Comparison of ENCODE assay signal across 9 cellular contexts in the genomic region with DNA sequence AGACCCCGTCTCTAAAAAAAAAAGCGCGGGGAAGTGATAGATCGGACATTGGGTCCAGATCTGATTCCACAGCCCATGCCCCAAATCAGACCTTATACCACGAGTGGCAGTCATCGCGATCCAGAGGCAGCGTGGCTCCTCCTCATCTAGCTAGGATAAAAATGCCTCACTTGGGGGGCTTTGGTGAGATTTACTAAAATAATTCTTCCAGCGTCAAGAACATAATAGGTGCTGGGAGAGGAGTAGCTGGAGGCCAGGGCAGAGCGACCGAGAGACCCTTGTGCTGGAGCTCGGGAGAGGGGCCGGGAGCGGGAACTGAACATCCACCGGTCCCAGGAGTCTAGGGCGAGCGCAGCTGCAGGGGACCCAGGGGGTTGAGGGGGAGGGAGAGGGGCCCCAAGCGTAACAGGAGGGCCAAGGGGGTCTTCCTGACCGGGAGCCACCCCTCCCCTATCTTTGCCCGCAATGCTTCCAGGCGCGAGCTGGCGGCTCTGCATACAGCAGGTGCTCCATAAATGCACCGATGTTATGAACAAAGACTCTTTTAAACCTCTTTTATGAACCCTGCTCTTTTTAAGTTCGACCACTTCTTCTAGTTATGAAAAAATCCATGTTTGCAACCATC. TPM values are rescaled to one million over a fixed set of nuclear protein-coding genes. Genes with fewer than 3 reads are reported as not detected.
DNase-seq lines count a peak whose midpoint lies in the region; ATAC-seq, FAIRE-seq and TF ChIP-seq lines count a peak whose summit lies in the region.
"Had no signal": no experiment of that assay in that cellular context is flagged by ENCODE, and none has a peak within 500 bp of the region (broad histone marks: within the 10 kb centered on the region; RNA-seq: fewer than 3 reads in every experiment).

No MANE protein-coding gene starts in this region.

- no TSS peak for BruUV-seq in GM12878 (replicated peaks; lab: Mats Ljungman, UMichigan)

- TF ChIP-seq EP300 in A549 (IDR thresholded peaks at IDR 0.05) (no peak), GM12878 (IDR thresholded peaks at IDR 0.05; ENCODE audit: borderline replicate concordance in 1 of 2, control insufficient read depth in 1 of 2, low read depth in 2 of 2, low read length in 2 of 2) (no peak)

- 89% methylated on average over 23 of the region's 25 CpGs for WGBS in A549 (ENCODE audit: missing lambda C conversion rate)
- WGBS in GM12878 (ENCODE audit: insufficient coverage, insufficient replicate concordance, low lambda C conversion rate, missing lambda C conversion rate) = 20% methylated on average over 23 of the region's 25 CpGs

- CTCF ChIA-PET in A549 (lab: Yijun Ruan, JAX) (interaction anchor here (1.0 to 1.2 kb wide), 4 partner anchors 17 to 154 kb away, joined by 3 to 4 read pairs (median 3); no protein-coding TSS in a partner anchor), GM12878 (lab: Yijun Ruan, JAX) (interaction anchor here (2.0 kb wide), 1 partner anchor 232 kb away, joined by 6 read pairs; no protein-coding TSS in a partner anchor)

- TF ChIP-seq POLR2A in A549 (IDR thresholded peaks at IDR 0.05; ENCODE audit: low read length) (no peak), GM12878 (IDR thresholded peaks at IDR 0.05; ENCODE audit: low read depth, low read length) (no peak)

- in situ Hi-C loops in GM12878 (cut with MboI) = no loop called here

- TF ChIP-seq CTCF in A549 (IDR thresholded peaks at IDR 0.05) = no peak
- no peak for TF ChIP-seq CTCF in GM12878 (IDR thresholded peaks at IDR 0.05 in 2 of 3, conservative IDR thresholded peaks at IDR 0.05 in 1 of 3; ENCODE audit: control insufficient read depth in 2 of 3, extremely low read depth in 1 of 3, insufficient read depth in 1 of 3, low read depth in 3 of 3, low read length in 3 of 3)
- TF ChIP-seq CTCF in D721Med (IDR thresholded peaks at IDR 0.05; ENCODE audit: insufficient read depth, missing control alignments) = no peak

- DNase-seq in A549 (ENCODE audit: low read depth in 1 of 2, low spot score in 1 of 2) (no peak), GM12878 (ENCODE audit: low read depth, low spot score) (no peak), D721Med (ENCODE audit: insufficient read length, low spot score) (no peak), NCI-H1092 (lab: John Stamatoyannopoulos, UW) (no peak)

- FAIRE-seq in A549 (lab: Jason Lieb, UNC) = no peak
- no peak for FAIRE-seq in GM12878 (lab: Jason Lieb, UNC)
- FAIRE-seq in D721Med (lab: Jason Lieb, UNC) = no peak
- FAIRE-seq: G401.6 had no signal

- intact Hi-C loops in GM12878 (cut with micrococcal nuclease; ENCODE audit: unreplicated experiment) = loop anchor here (5.0 to 10.0 kb wide), 4 partner anchors 208 to 455 kb away; no protein-coding TSS in a partner anchor

- POLR2A ChIA-PET in A549 (lab: Yijun Ruan, JAX) (interaction anchor here (0.7 kb wide), 1 partner anchor 206 kb away, joined by 3 read pairs; a partner anchor contains a TSS), GM12878 (lab: Charles Lee) (interaction anchor here (0.6 to 0.7 kb wide), 3 partner anchors 12 to 210 kb away, joined by 3 to 4 read pairs (median 3); no protein-coding TSS in a partner anchor)

- ATAC-seq in A549 (no peak), GM12878 (no peak), GM19324 (IDR thresholded peaks at IDR 0.05; ENCODE audit: low FRiP score, unreplicated experiment) (no peak), GM21423 (IDR thresholded peaks at IDR 0.05; ENCODE audit: unreplicated experiment) (no peak)

- H3K4me3 ChIP-seq in A549 (peak overlapping the region; percentile 86; the same call in 1 of the 3 replicates), HUES48 (ENCODE audit: low read depth, low read length) (peak overlapping the region; percentile 66; the same call in 1 of the 2 replicates), GM12878 (peak overlapping the region; percentile 85), muscle layer of colon (ENCODE audit: low read depth in 1 of 2, low read length in 2 of 2) (peak overlapping the region; percentile 41 to 51)

- H2AFZ ChIP-seq in GM12878 (ENCODE audit: control insufficient read depth, low read depth, low read length) = peak overlapping the region; percentile 89

- peak overlapping the region; percentile 84 for H3K4me2 ChIP-seq in A549
- H3K4me2 ChIP-seq in GM12878 (ENCODE audit: control insufficient read depth, insufficient read depth) = peak overlapping the region; percentile 85

- H3K9me3 ChIP-seq in A549 = no peaks in the 10 kb centered on the region
- H3K9me3 ChIP-seq in HUES48 (ENCODE audit: control insufficient read depth, insufficient read depth, low read length) = no peaks in the 10 kb centered on the region
- H3K9me3 ChIP-seq in GM12878 (replicated peaks; ENCODE audit: control insufficient read depth, insufficient read depth, low read length) = no peaks in the 10 kb centered on the region
- H3K9me3 ChIP-seq in muscle layer of colon (ENCODE audit: low read length) = no peaks in the 10 kb centered on the region

- SMC1A ChIA-PET in GM12878 (lab: Charles Lee; ENCODE audit: uncharacterized antibody, unreplicated experiment) = interaction anchor here (0.5 to 1.1 kb wide), 2 partner anchors 258 to 778 kb away, joined by 3 read pairs; no protein-coding TSS in a partner anchor

- no peak for TF ChIP-seq RAD21 in A549 (conservative IDR thresholded peaks at IDR 0.05 in 1 of 2, IDR thresholded peaks at IDR 0.05 in 1 of 2)
- TF ChIP-seq RAD21 in GM12878 (IDR thresholded peaks at IDR 0.05; ENCODE audit: insufficient read depth, low read depth, low read length) = no peak

- H3K79me2 ChIP-seq in GM12878 (ENCODE audit: control insufficient read depth, insufficient read depth, low read length) = peaks cover 8% of the 10 kb centered on the region

- peaks cover 56% of the 10 kb centered on the region for H3K27me3 ChIP-seq in HUES48 (ENCODE audit: control insufficient read depth, insufficient read depth, low read length)
- H3K27me3 ChIP-seq in GM12878 (replicated peaks in 1 of 2; ENCODE audit: control insufficient read depth in 2 of 2, insufficient read depth in 2 of 2, low read length in 1 of 2) = no peaks in the 10 kb centered on the region
- no peaks in the 10 kb centered on the region for H3K27me3 ChIP-seq in muscle layer of colon (ENCODE audit: control insufficient read depth in 1 of 2, insufficient read depth in 2 of 2, low read length in 2 of 2)

- RAD21 ChIA-PET in GM12878 (lab: Charles Lee; ENCODE audit: unreplicated experiment) = interaction anchor here (0.8 to 1.9 kb wide), 2 partner anchors 93 to 206 kb away, joined by 4 read pairs; no protein-coding TSS in a partner anchor

- no peaks in the 10 kb centered on the region for H4K20me1 ChIP-seq in GM12878 (ENCODE audit: control insufficient read depth, insufficient read depth)

- H3K9ac ChIP-seq in HUES48 (ENCODE audit: low read depth, low read length) = no peak overlapping the region
- peak overlapping the region; percentile 56 for H3K9ac ChIP-seq in GM12878 (ENCODE audit: control insufficient read depth, insufficient read depth, low read length)
- H3K9ac ChIP-seq in muscle layer of colon (ENCODE audit: low read length) = peak overlapping the region; percentile 49

- H3K4me1 ChIP-seq in A549 (peaks cover 26% of the 10 kb centered on the region), HUES48 (ENCODE audit: control insufficient read depth, insufficient read depth, low read length) (peaks cover 34% of the 10 kb centered on the region), GM12878 (ENCODE audit: control insufficient read depth, insufficient read depth, low read length) (peaks cover 33% of the 10 kb centered on the region), muscle layer of colon (ENCODE audit: insufficient read depth, low read length) (peaks cover 33% of the 10 kb centered on the region)

- H3K27ac ChIP-seq in A549 (peak overlapping the region in 1 of 2 experiments; percentile 93; a peak in 3 of 6 replicates), HUES48 (ENCODE audit: low read depth, low read length) (no peak overlapping the region), GM12878 (ENCODE audit: control insufficient read depth, insufficient read depth) (peak overlapping the region; percentile 21; the same call in 1 of the 2 replicates), muscle layer of colon (ENCODE audit: low read depth, low read length) (peak overlapping the region; percentile 70)

- no peaks in the 10 kb centered on the region for H3K36me3 ChIP-seq in HUES48 (ENCODE audit: control insufficient read depth, insufficient read depth, low read length)
- no peaks in the 10 kb centered on the region for H3K36me3 ChIP-seq in GM12878 (ENCODE audit: control insufficient read depth in 2 of 2, insufficient read depth in 2 of 2, low read length in 1 of 2)
- H3K36me3 ChIP-seq in muscle layer of colon (ENCODE audit: insufficient read depth, low read length) = no peaks in the 10 kb centered on the region

TF ChIP-seq in A549, 52 proteins besides CTCF, POLR2A, EP300 and RAD21 (continues in another document):
- TF ChIP-seq ESRRA (IDR thresholded peaks at IDR 0.05; ENCODE audit: borderline replicate concordance, low read length) (no peak), FOSL2 (IDR thresholded peaks at IDR 0.05) (no peak), FOSL2 (CRISPR knock-in tag; IDR thresholded peaks at IDR 0.05) (no peak)

TF ChIP-seq in GM12878, 131 proteins besides CTCF, POLR2A, EP300 and RAD21 (continues in another document):
- TF ChIP-seq MEF2B (IDR thresholded peaks at IDR 0.05; ENCODE audit: partially characterized antibody, poor library complexity, severe bottlenecking) (no peak), EGR1 (IDR thresholded peaks at IDR 0.05; ENCODE audit: borderline replicate concordance in 1 of 2, low read depth in 2 of 2, low read length in 2 of 2) (no peak)

RNA-seq across cellular contexts. Expression of a gene that starts 0.8 kb away (rescaled TPM):
- polyA plus RNA-seq in A549 (2011; rRNA removed) (15.0 and 27.5 TPM in 2 replicates), A549 (2017; fragmentation: RNase III; extraction: RNeasy Plus Mini Kit Qiagen cat#74134 plus additional on column Dnase treatment) (19.3 to 21.4 TPM (median 20.5 TPM) in 3 replicates), GM12878 (2011; rRNA removed) (2.5 and 4.5 TPM in 2 replicates), GM12878 (2014; fragmentation: Illumina TruSeq; extraction: Trizol) (7.4 and 10.9 TPM in 2 replicates), GM12878 (2014; fragmentation: Nextera tagmentation; extraction: Ambion mirVana) (1 to 10 TPM; 1.1 to 2.1 TPM), GM12878 (2014; rRNA removed) (7.9 and 9.6 TPM in 2 replicates), GM12878 (2016; fragmentation: Nextera tagmentation; extraction: Ambion mirVana) (1 to 10 TPM; 4.9 to 5.4 TPM)
- polyA plus RNA-seq in A549 (2012; cell fraction: cytosol; rRNA removed) = 9.6 and 12.4 TPM in 2 replicates
- 23.1 and 25.3 TPM in 2 replicates for polyA plus RNA-seq in A549 (2012; cell fraction: nucleus; rRNA removed)
- polyA minus RNA-seq in A549 (2011; rRNA and poly(A)+ RNA removed) = 59.3 and 64.3 TPM in 2 replicates
- 11.0 and 15.9 TPM in 2 replicates for total RNA-seq in GM12878 (2013; cell fraction: nucleolus; rRNA removed)
- total RNA-seq in GM12878 (2014; rRNA removed) (6.6 and 7.6 TPM in 2 replicates), GM12878 (2014; rRNA removed; fragmentation: Illumina TruSeq; extraction: Trizol) (7.0 and 7.5 TPM in 2 replicates), GM12878 (2021) (17.5 and 17.8 TPM in 2 replicates)
- polyA plus RNA-seq in GM12878 (2011; ENCODE audit: low read depth) = 6.4 TPM
- polyA plus RNA-seq in GM12878 (2011; cell fraction: cytosol; rRNA removed) = 3.3 and 4.3 TPM in 2 replicates
- 5.9 and 8.1 TPM in 2 replicates for polyA plus RNA-seq in GM12878 (2011; cell fraction: nucleus; rRNA removed)
- 4.9 and 7.9 TPM in 2 replicates for polyA plus RNA-seq in GM12878 (2012)
- polyA minus RNA-seq in GM12878 (2011; rRNA and poly(A)+ RNA removed) = 7.9 and 11.6 TPM in 2 replicates
- 4.8 and 6.0 TPM in 2 replicates for polyA minus RNA-seq in GM12878 (2011; cell fraction: cytosol; rRNA and poly(A)+ RNA removed)
- 2.4 and 5.0 TPM in 2 replicates for polyA minus RNA-seq in GM12878 (2011; cell fraction: nucleus; rRNA and poly(A)+ RNA removed)
